ENCODE assay signal across 8 cellular contexts in genomic region chr18:23135679-23136325, GRCh38. TPM values are rescaled to one million over a fixed set of nuclear protein-coding genes. Genes with fewer than 3 reads are reported as not detected.
DNase-seq lines count a peak whose midpoint lies in the region; ATAC-seq and TF ChIP-seq lines count a peak whose summit lies in the region.

No MANE protein-coding gene starts in this region.

- H3K4me1 Mint-ChIP-seq in Calu3 (ENCODE audit: low read depth, unreplicated experiment) = peaks cover 42% of the 10 kb centered on the region
- peaks cover 36% of the 10 kb centered on the region for H3K4me1 Mint-ChIP-seq in T-helper 2 cell treated with Interferon-gamma antibody and Interleukin-4, amounts not matched to agents 5 μg/mL and 100 μg/mL, for 36 hours (ENCODE audit: low read depth)

- intact Hi-C loops in Calu3 (cut with micrococcal nuclease; ENCODE audit: unreplicated experiment) = loop anchor here (2.0 to 5.0 kb wide), 2 partner anchors 196 to 243 kb away; no protein-coding TSS in a partner anchor

- H3K9me3 ChIP-seq in smooth muscle cell (replicated peaks; ENCODE audit: low read depth) = no peaks in the 10 kb centered on the region

- no peak overlapping the region for H3K27ac Mint-ChIP-seq in Calu3 (ENCODE audit: unreplicated experiment)
- H3K27ac Mint-ChIP-seq in T-helper 2 cell treated with Interferon-gamma antibody and Interleukin-4, amounts not matched to agents 5 μg/mL and 100 μg/mL, for 36 hours = no peak overlapping the region

- no peaks in the 10 kb centered on the region for H3K9me3 Mint-ChIP-seq in Calu3 (ENCODE audit: low read depth, unreplicated experiment)
- H3K9me3 Mint-ChIP-seq in T-helper 2 cell treated with Interferon-gamma antibody and Interleukin-4, amounts not matched to agents 5 μg/mL and 100 μg/mL, for 36 hours = no peaks in the 10 kb centered on the region

- ATAC-seq in GM21528 (IDR thresholded peaks at IDR 0.05; ENCODE audit: low FRiP score, unreplicated experiment) = peak; percentile 38

- H3K79me2 ChIP-seq in smooth muscle cell (ENCODE audit: low read depth) = peaks cover 10% of the 10 kb centered on the region

- TF ChIP-seq CTCF in Calu3 (IDR thresholded peaks at IDR 0.05; ENCODE audit: unreplicated experiment) (no peak), smooth muscle cell (IDR thresholded peaks at IDR 0.05; ENCODE audit: borderline replicate concordance, insufficient read depth, poor library complexity, severe bottlenecking) (no peak)

- H3K9ac ChIP-seq in smooth muscle cell (ENCODE audit: low read depth) = no peak overlapping the region

- no peaks in the 10 kb centered on the region for H3K27me3 ChIP-seq in smooth muscle cell (ENCODE audit: low read depth)

- BruUV-seq in Calu3 (replicated peaks; lab: Mats Ljungman, UMichigan) = no TSS peak

- peaks cover 22% of the 10 kb centered on the region for H3K4me1 ChIP-seq in smooth muscle cell (ENCODE audit: low read depth)

- CTCF ChIA-PET in Calu3 (lab: Charles Lee) = interaction anchor here (2.5 kb wide), 1 partner anchor 244 kb away, joined by 10 read pairs; no protein-coding TSS in a partner anchor

- H3K4me3 ChIP-seq in smooth muscle cell = peak overlapping the region; percentile 76

- under 1% methylated on average over 101 of the region's 112 CpGs for WGBS in smooth muscle cell (ENCODE audit: low lambda C conversion rate)

- DNase-seq in Calu3 = peak; percentile 44
- peak; percentile 62 for DNase-seq in NCI-H1092 treated with DMSO at 0.1 percent for 48 hours (lab: John Stamatoyannopoulos, UW)
- peak; percentile 68 for DNase-seq in iPS-NIHi11 (ENCODE audit: low spot score)
- no peak for DNase-seq in smooth muscle cell (lab: John Stamatoyannopoulos, UW; ENCODE audit: unreplicated experiment)
- no peak for DNase-seq in SIG-M5 (lab: John Stamatoyannopoulos, UW)
- no peak for DNase-seq in T-helper 2 cell treated with Interferon-gamma antibody and Interleukin-4, amounts not matched to agents 5 μg/mL and 100 μg/mL, for 36 hours (ENCODE audit: low spot score)

- peaks cover 40% of the 10 kb centered on the region for H3K36me3 Mint-ChIP-seq in Calu3 (ENCODE audit: insufficient read depth, unreplicated experiment)
- H3K36me3 Mint-ChIP-seq in T-helper 2 cell treated with Interferon-gamma antibody and Interleukin-4, amounts not matched to agents 5 μg/mL and 100 μg/mL, for 36 hours (ENCODE audit: low read depth) = peaks cover 12% of the 10 kb centered on the region

- H3K27me3 Mint-ChIP-seq in Calu3 (ENCODE audit: unreplicated experiment) = no peaks in the 10 kb centered on the region
- peaks cover 13% of the 10 kb centered on the region for H3K27me3 Mint-ChIP-seq in T-helper 2 cell treated with Interferon-gamma antibody and Interleukin-4, amounts not matched to agents 5 μg/mL and 100 μg/mL, for 36 hours (ENCODE audit: low read depth)

- peak overlapping the region; percentile 97 for H3K4me2 ChIP-seq in smooth muscle cell

- H3K4me3 Mint-ChIP-seq in Calu3 (ENCODE audit: low read depth, unreplicated experiment) = peak overlapping the region; percentile 93
- no peak overlapping the region for H3K4me3 Mint-ChIP-seq in T-helper 2 cell treated with Interferon-gamma antibody and Interleukin-4, amounts not matched to agents 5 μg/mL and 100 μg/mL, for 36 hours

- peak overlapping the region; percentile 79 for H2AFZ ChIP-seq in smooth muscle cell (ENCODE audit: low read depth)

- no peaks in the 10 kb centered on the region for H4K20me1 ChIP-seq in smooth muscle cell (ENCODE audit: low read depth)

- H3K36me3 ChIP-seq in smooth muscle cell (ENCODE audit: low read depth) = no peaks in the 10 kb centered on the region

- peak overlapping the region; percentile 13 for H3K27ac ChIP-seq in angular gyrus (ENCODE audit: low read depth, low read length)
- H3K27ac ChIP-seq in smooth muscle cell (ENCODE audit: low read depth) = no peak overlapping the region

- H3F3A ChIP-seq in smooth muscle cell (ENCODE audit: low read depth) = peaks cover 14% of the 10 kb centered on the region

RNA-seq across cellular contexts. Expression of gene CABLES1, which starts 0.5 kb away (rescaled TPM):
- total RNA-seq in Calu3 (2022) (16.2 and 16.9 TPM in 2 replicates), smooth muscle cell (1.2 and 2.2 TPM in 2 replicates)
- polyA plus RNA-seq in smooth muscle cell = 2.4 and 2.7 TPM in 2 replicates

Comparison
In these comparisons a context has a peak if more than half of its experiments do, and no peak if none do; other contexts are left out.
1. DNase-seq: peak in Calu3 (single experiment), NCI-H1092 treated with DMSO at 0.1 percent for 48 hours (single experiment) and iPS-NIHi11 (single experiment); none in smooth muscle cell (single experiment), SIG-M5 (single experiment) and T-helper 2 cell treated with Interferon-gamma antibody and Interleukin-4, amounts not matched to agents 5 μg/mL and 100 μg/mL, for 36 hours (single experiment).